ENCODE assay signal across 8 cellular contexts in the genomic region with DNA sequence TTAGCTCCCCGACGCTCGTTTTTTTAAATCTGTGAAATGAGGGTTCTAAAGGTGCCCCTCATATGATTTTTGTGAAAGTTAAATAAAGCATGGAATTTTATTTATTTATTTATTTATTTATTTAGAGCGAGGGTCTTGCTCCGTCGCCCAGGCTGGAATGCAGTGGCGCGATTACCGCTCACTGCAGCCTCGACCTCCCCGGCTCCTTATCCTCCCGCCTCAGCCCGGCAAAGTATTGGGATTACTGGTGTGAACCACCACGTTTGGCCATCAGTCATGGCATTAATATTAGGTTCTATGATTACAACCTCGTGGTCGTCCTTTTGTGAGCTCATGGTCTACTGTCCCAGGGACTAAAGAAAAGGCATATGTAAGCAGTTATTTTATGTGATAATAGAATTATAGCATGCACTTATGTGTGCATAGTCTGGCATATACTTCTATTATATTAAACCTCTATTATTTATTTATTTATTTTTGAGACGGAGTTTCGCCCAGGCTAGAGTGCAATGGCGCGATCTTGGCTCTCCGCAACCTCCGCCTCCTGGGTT. TPM values are rescaled to one million over a fixed set of nuclear protein-coding genes. Genes with fewer than 3 reads are reported as not detected.
DNase-seq lines count a peak whose midpoint lies in the region; ATAC-seq and TF ChIP-seq lines count a peak whose summit lies in the region.

No MANE protein-coding gene starts in this region.

- no peaks in the 10 kb centered on the region for H3K9me3 ChIP-seq in right atrium auricular region
- no peaks in the 10 kb centered on the region for H3K9me3 ChIP-seq in mesodermal cell (ENCODE audit: control insufficient read depth, low read length)
- no peaks in the 10 kb centered on the region for H3K9me3 ChIP-seq in vagina

- TF ChIP-seq CTCF in right atrium auricular region (IDR thresholded peaks at IDR 0.05) (no peak), astrocyte of the spinal cord (IDR thresholded peaks at IDR 0.05; ENCODE audit: low read depth, low read length) (no peak), vagina (IDR thresholded peaks at IDR 0.05) (no peak)

- WGBS in mesodermal cell (ENCODE audit: insufficient coverage in 2 of 2), 2 experiments: 92 to 94% methylated on average over 17 to 20 of the region's 22 CpGs

- no peak for TF ChIP-seq POLR2A in vagina (IDR thresholded peaks at IDR 0.05)

- H3K4me1 ChIP-seq in right atrium auricular region: peaks cover 0 to 20% of the 10 kb centered on the region in 2 donors
- H3K4me1 ChIP-seq in mesodermal cell (ENCODE audit: control insufficient read depth, insufficient read depth, low read length, poor library complexity, severe bottlenecking): peaks cover 14% of the 10 kb centered on the region
- peaks cover 23% of the 10 kb centered on the region for H3K4me1 ChIP-seq in vagina

- no peaks in the 10 kb centered on the region for H3K27me3 ChIP-seq in right atrium auricular region
- no peaks in the 10 kb centered on the region for H3K27me3 ChIP-seq in vagina

- DNase-seq in right atrium auricular region (ENCODE audit: low spot score): no peak
- DNase-seq in Right ventricle myocardium superior: no peak
- no peak for DNase-seq in astrocyte of the spinal cord (ENCODE audit: low read depth, low spot score)
- no peak for DNase-seq in vagina (ENCODE audit: extremely low spot score in 2 of 2)
- no peak for DNase-seq in SHP77 (lab: John Stamatoyannopoulos, UW)
- no peak for DNase-seq in GDM1 (lab: John Stamatoyannopoulos, UW)

- no peak for ATAC-seq in Right ventricle myocardium superior (ENCODE audit: poor library complexity)
- no peak for ATAC-seq in HG03442 (IDR thresholded peaks at IDR 0.05; ENCODE audit: unreplicated experiment)

- intact Hi-C loops in Right ventricle myocardium superior (cut with DNase I) (loop anchor here (5.0 kb wide), 1 partner anchor 122 kb away; a partner anchor contains a TSS), vagina (cut with DNase I) (no loop called here)

- H3K36me3 ChIP-seq in right atrium auricular region: peaks cover 31% of the 10 kb centered on the region
- peaks cover 31% of the 10 kb centered on the region for H3K36me3 ChIP-seq in mesodermal cell (ENCODE audit: control insufficient read depth, insufficient read depth, low read length)
- peaks cover 0 to 24% of the 10 kb centered on the region in 2 donors for H3K36me3 ChIP-seq in vagina

- in situ Hi-C loops in astrocyte of the spinal cord (cut with HindIII; ENCODE audit: low sequenced_read_pairs): no loop called here

- H3K4me3 ChIP-seq in right atrium auricular region (peak overlapping the region; percentile 91 to 95), astrocyte of the spinal cord (ENCODE audit: low read depth, low read length) (peak overlapping the region; percentile 96), mesodermal cell (ENCODE audit: extremely low read depth, insufficient read depth, low read length, poor library complexity, severe bottlenecking) (peak overlapping the region; percentile 92), vagina (peak overlapping the region; percentile 75 to 76)

- peak overlapping the region; percentile 96 to 99 for H3K27ac ChIP-seq in right atrium auricular region
- no peak overlapping the region for H3K27ac ChIP-seq in mesodermal cell (ENCODE audit: low read depth, low read length, severe bottlenecking)
- peak overlapping the region; percentile 85 for H3K27ac ChIP-seq in vagina

RNA-seq across cellular contexts. Expression of a gene that starts 0.6 kb away (rescaled TPM):
- total RNA-seq in right atrium auricular region (10 to 100 TPM; 18.3 to 20.2 TPM), Right ventricle myocardium superior (25.0 TPM), vagina (79.3 TPM)
- polyA plus RNA-seq in mesodermal cell (2013, experiment 1 of 2): 116 TPM
- 91.2 TPM for polyA plus RNA-seq in mesodermal cell (2013, experiment 2 of 2)

RNA-seq across cellular contexts. Expression of a gene that starts 4.8 kb away (rescaled TPM):
- total RNA-seq in right atrium auricular region: 100 to 1,000 TPM; 141 to 227 TPM
- total RNA-seq in Right ventricle myocardium superior: 135 TPM
- polyA plus RNA-seq in mesodermal cell (2013, experiment 1 of 2): 76.2 TPM
- polyA plus RNA-seq in mesodermal cell (2013, experiment 2 of 2): 68.4 TPM
- 23.3 TPM for total RNA-seq in vagina

RNA-seq across cellular contexts. Expression of a gene that starts 45.9 kb away (rescaled TPM):
- 1 to 10 TPM; 8.3 to 9.0 TPM for total RNA-seq in right atrium auricular region
- total RNA-seq in Right ventricle myocardium superior: 12.5 TPM
- polyA plus RNA-seq in mesodermal cell (2013, experiment 1 of 2): 0.92 TPM
- polyA plus RNA-seq in mesodermal cell (2013, experiment 2 of 2): 1.5 TPM
- total RNA-seq in vagina: 5.4 TPM

RNA-seq across cellular contexts. Expression of a gene that starts 49.5 kb away (rescaled TPM):
- total RNA-seq in right atrium auricular region (1 to 10 TPM; 2.1 to 2.8 TPM), Right ventricle myocardium superior (not detected), vagina (not detected)
- polyA plus RNA-seq in mesodermal cell (2013, experiment 1 of 2): not detected
- 1.2 TPM for polyA plus RNA-seq in mesodermal cell (2013, experiment 2 of 2)

RNA-seq across cellular contexts. Expression of a gene that starts 50.6 kb away (rescaled TPM):
- total RNA-seq in right atrium auricular region: 1 to 10 TPM; 5.9 to 6.8 TPM
- 9.3 TPM for total RNA-seq in Right ventricle myocardium superior
- 2.7 TPM for polyA plus RNA-seq in mesodermal cell (2013, experiment 1 of 2)
- polyA plus RNA-seq in mesodermal cell (2013, experiment 2 of 2): 2.5 TPM
- total RNA-seq in vagina: not detected
